1 cellular context compared by ENCODE assay signal in the genomic region with DNA sequence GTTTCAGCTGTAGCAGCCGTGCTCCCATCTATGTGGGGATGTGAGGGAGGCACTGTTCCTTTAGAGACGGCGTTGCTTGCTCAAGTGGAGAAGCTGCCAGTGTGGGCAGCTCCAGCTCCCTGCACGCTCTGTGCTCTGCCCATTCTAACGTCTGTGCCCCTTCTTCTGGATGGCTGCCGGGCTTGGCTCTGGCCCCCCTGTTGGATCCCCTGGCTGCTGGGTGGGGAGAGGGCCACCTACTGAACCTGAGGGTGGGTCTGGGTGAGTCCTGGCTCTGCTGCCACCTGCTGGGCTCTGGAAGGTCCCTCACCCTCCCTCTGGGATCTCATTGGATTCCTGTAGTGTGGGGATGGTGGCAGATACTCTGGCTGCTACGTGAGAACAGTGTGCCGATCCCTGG.
TF ChIP-seq lines count a peak whose summit lies in the region.

No MANE protein-coding gene starts in this region.

TF ChIP-seq in GM23338, 12 proteins besides CTCF, POLR2A, EP300 and RAD21 (continued from another document):
- TF ChIP-seq ZNF462 (CRISPR knock-in tag; IDR thresholded peaks at IDR 0.05) (no peak), CREB1 (CRISPR knock-in tag; IDR thresholded peaks at IDR 0.05; ENCODE audit: low read depth) (no peak), NANOG (IDR thresholded peaks at IDR 0.05; ENCODE audit: borderline replicate concordance) (no peak), REST (IDR thresholded peaks at IDR 0.05; ENCODE audit: unreplicated experiment) (no peak), ZNF331 (CRISPR knock-in tag; IDR thresholded peaks at IDR 0.05; ENCODE audit: low read depth) (no peak), ZNF114 (CRISPR knock-in tag; IDR thresholded peaks at IDR 0.05) (no peak), POLR2AphosphoS5 (IDR thresholded peaks at IDR 0.05; ENCODE audit: low read depth) (no peak), EZH2phosphoT487 (IDR thresholded peaks at IDR 0.05; ENCODE audit: unreplicated experiment) (no peak), EZH2 (IDR thresholded peaks at IDR 0.05; ENCODE audit: low read depth, unreplicated experiment) (no peak), STAT1 (IDR thresholded peaks at IDR 0.05; ENCODE audit: unreplicated experiment) (no peak)
- TF ChIP-seq, protein P1, sequence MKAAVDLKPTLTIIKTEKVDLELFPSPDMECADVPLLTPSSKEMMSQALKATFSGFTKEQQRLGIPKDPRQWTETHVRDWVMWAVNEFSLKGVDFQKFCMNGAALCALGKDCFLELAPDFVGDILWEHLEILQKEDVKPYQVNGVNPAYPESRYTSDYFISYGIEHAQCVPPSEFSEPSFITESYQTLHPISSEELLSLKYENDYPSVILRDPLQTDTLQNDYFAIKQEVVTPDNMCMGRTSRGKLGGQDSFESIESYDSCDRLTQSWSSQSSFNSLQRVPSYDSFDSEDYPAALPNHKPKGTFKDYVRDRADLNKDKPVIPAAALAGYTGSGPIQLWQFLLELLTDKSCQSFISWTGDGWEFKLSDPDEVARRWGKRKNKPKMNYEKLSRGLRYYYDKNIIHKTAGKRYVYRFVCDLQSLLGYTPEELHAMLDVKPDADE (IDR thresholded peaks at IDR 0.05): no peak
